In the genomic region with DNA sequence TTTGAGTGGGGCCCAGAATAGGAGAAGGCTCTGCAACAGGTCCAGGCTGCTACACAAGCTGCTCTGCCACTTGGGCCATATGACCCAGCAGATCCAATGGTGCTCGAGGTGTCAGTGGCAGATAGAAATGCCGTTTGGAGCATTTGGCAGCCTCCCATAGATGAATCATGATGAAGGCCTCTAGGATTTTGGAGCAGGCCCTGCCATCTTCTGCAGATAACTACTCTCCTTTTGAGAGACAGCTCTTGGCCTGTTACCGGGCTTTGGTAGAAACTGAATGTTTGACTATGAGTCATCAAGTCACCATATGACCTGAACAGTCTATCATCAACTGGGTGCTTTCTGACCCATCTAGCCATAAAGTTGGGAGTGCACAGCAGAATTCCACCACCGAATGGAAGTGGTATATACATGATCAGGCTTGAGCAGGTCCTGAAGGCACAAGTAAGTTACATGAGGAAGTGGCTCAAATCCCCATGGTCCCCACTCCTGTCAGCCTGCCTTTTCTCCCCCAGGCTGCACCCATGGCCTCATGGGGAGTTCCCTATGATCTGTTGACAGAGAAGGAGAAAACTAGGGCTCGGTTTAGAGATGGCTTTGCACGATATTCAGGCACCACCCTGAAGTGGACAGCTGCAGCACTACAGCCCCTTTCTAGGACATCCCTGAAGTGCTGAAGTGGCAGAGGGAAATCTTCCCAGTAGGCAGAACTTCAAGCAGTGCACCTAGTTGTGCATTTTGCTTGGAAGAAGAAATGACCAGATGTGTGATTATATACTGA, we compare ENCODE assay signal across 22 cellular contexts.
DNase-seq lines count a peak whose midpoint lies in the region; ATAC-seq and TF ChIP-seq lines count a peak whose summit lies in the region.
"Had no signal": no experiment of that assay in that cellular context is flagged by ENCODE, and none has a peak within 500 bp of the region (broad histone marks: within the 10 kb centered on the region; RNA-seq: fewer than 3 reads in every experiment).

No MANE protein-coding gene starts in this region.

- no peak overlapping the region for H3K4me3 Mint-ChIP-seq in type B pancreatic cell
- H3K4me3 Mint-ChIP-seq in activated naive CD4-positive, alpha-beta T cell treated with anti-CD3 and anti-CD28 coated beads for 36 hours, result no peak overlapping the region
- H3K4me3 Mint-ChIP-seq: activated CD4-positive, alpha-beta T cell treated with anti-CD3 and anti-CD28 coated beads, Interleukin-2, amount 10 ng/mL, durations not matched to agents 7 days and 5 days; T-helper 17 cell had no signal

- ATAC-seq in GM18868 (IDR thresholded peaks at IDR 0.05; ENCODE audit: unreplicated experiment), result peak; percentile 94
- ATAC-seq: body of pancreas, T-helper 17 cell, upper lobe of right lung had no signal

- H3K27ac Mint-ChIP-seq in type B pancreatic cell, result peak overlapping the region; percentile 45
- no peak overlapping the region for H3K27ac Mint-ChIP-seq in activated naive CD4-positive, alpha-beta T cell treated with anti-CD3 and anti-CD28 coated beads for 36 hours
- H3K27ac Mint-ChIP-seq: activated CD4-positive, alpha-beta T cell treated with anti-CD3 and anti-CD28 coated beads, Interleukin-2, amount 10 ng/mL, durations not matched to agents 7 days and 5 days; activated T-helper 2 cell treated with anti-CD3 and anti-CD28 coated beads, Interferon-gamma antibody, Interleukin-2, Interleukin-4, amounts not matched to agents 10 μg/mL and 5 μg/mL and 100 μg/mL, durations not matched to agents 14 hours and 24 hours and 36 hours; T-helper 17 cell had no signal

- no peaks in the 10 kb centered on the region for H3K27me3 Mint-ChIP-seq in type B pancreatic cell
- H3K27me3 Mint-ChIP-seq in activated naive CD4-positive, alpha-beta T cell treated with anti-CD3 and anti-CD28 coated beads for 36 hours (ENCODE audit: low read depth), result no peaks in the 10 kb centered on the region
- H3K27me3 Mint-ChIP-seq: activated CD4-positive, alpha-beta T cell treated with anti-CD3 and anti-CD28 coated beads, Interleukin-2, amount 10 ng/mL, durations not matched to agents 7 days and 5 days; T-helper 17 cell had no signal

- no peak for TF ChIP-seq CTCF in type B pancreatic cell (conservative IDR thresholded peaks at IDR 0.05)

- H3K36me3 Mint-ChIP-seq in type B pancreatic cell, result peaks cover 13% of the 10 kb centered on the region
- no peaks in the 10 kb centered on the region for H3K36me3 Mint-ChIP-seq in activated naive CD4-positive, alpha-beta T cell treated with anti-CD3 and anti-CD28 coated beads for 36 hours (ENCODE audit: low read depth)

- H3K4me1 Mint-ChIP-seq in type B pancreatic cell (ENCODE audit: unreplicated experiment), result no peaks in the 10 kb centered on the region
- no peaks in the 10 kb centered on the region for H3K4me1 Mint-ChIP-seq in activated naive CD4-positive, alpha-beta T cell treated with anti-CD3 and anti-CD28 coated beads for 36 hours (ENCODE audit: low read depth)
- H3K4me1 Mint-ChIP-seq: activated CD4-positive, alpha-beta T cell treated with anti-CD3 and anti-CD28 coated beads, Interleukin-2, amount 10 ng/mL, durations not matched to agents 7 days and 5 days; T-helper 17 cell had no signal

- CTCF ChIA-PET in activated naive CD4-positive, alpha-beta T cell treated with anti-CD3 and anti-CD28 coated beads for 36 hours (lab: Charles Lee), result no interaction called here

- intact Hi-C loops in activated naive CD4-positive, alpha-beta T cell treated with anti-CD3 and anti-CD28 coated beads for 36 hours (cut with micrococcal nuclease), result no loop called here

- DNase-seq in M059J (ENCODE audit: low read depth), result peak; percentile 2
- DNase-seq in epithelial cell of prostate (ENCODE audit: low read depth, low spot score), result peak; percentile 6
- no peak for DNase-seq in type B pancreatic cell (ENCODE audit: extremely low spot score, unreplicated experiment)
- no peak for DNase-seq in NCI-H146 treated with DMSO at 0.1 percent for 48 hours (lab: John Stamatoyannopoulos, UW; ENCODE audit: unreplicated experiment)
- no peak for DNase-seq in H4 (ENCODE audit: low spot score)
- DNase-seq in activated naive CD4-positive, alpha-beta T cell treated with anti-CD3 and anti-CD28 coated beads for 36 hours, result no peak
- DNase-seq: activated CD4-positive, alpha-beta T cell treated with anti-CD3 and anti-CD28 coated beads, Interleukin-2, amount 10 ng/mL, durations not matched to agents 7 days and 5 days; body of pancreas; Caco-2; colonic mucosa; kidney; NCI-H1436; NCI-H774; nucleus accumbens; PC-9; retina; T-helper 17 cell; upper lobe of right lung had no signal

- peaks cover 30% of the 10 kb centered on the region for H3K9me3 Mint-ChIP-seq in type B pancreatic cell
- H3K9me3 Mint-ChIP-seq in activated naive CD4-positive, alpha-beta T cell treated with anti-CD3 and anti-CD28 coated beads for 36 hours, result peaks cover 18% of the 10 kb centered on the region

- H3K27ac ChIP-seq in epithelial cell of prostate, result peak overlapping the region; percentile 8
- H3K27ac ChIP-seq: body of pancreas, colonic mucosa, PC-9, SJSA1, upper lobe of right lung, VCaP had no signal

Comparison
In these comparisons a context has a peak if more than half of its experiments do, and no peak if none do; other contexts are left out.
1. DNase-seq: peak in M059J (single experiment) and epithelial cell of prostate (single experiment); none in type B pancreatic cell (single experiment), NCI-H146 treated with DMSO at 0.1 percent for 48 hours (single experiment), H4 (single experiment) and activated naive CD4-positive, alpha-beta T cell treated with anti-CD3 and anti-CD28 coated beads for 36 hours (single experiment).